Comparison of ENCODE assay signal across 2 cellular contexts in the genomic region with DNA sequence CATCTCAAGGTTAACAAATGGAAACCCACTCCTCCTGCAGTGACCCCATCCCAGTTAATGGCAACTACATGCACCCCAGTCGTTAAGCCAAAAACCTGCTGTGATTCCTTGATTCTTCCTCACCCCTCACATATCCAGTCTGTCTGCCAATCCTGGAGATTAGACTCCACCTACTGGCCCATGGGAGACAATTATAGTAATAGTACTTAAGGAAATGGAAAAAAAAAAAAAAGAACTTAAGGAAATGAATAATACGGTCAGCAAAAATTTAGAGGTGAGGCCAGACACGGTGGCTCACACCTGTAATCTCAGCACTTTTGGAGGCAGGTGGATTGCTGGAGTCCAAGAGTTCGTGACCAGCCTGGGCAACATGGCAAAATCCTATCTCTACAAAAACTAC.
A peak's percentile ranks its signal among the peaks of the same experiment; 100 is the strongest.
TF ChIP-seq lines count a peak whose summit lies in the region.

No MANE protein-coding gene starts in this region.

TF ChIP-seq in SK-N-SH treated with all-trans-retinoic acid at 6 μM for 48 hours, 23 proteins besides CTCF, POLR2A, EP300 and RAD21 (continues in another document):
- TF ChIP-seq ZNF565 (CRISPR knock-in tag; conservative IDR thresholded peaks at IDR 0.05; ENCODE audit: low read depth) (no peak), TOX (CRISPR knock-in tag; IDR thresholded peaks at IDR 0.05; ENCODE audit: borderline replicate concordance) (no peak), POU6F1 (CRISPR knock-in tag; IDR thresholded peaks at IDR 0.05; ENCODE audit: borderline replicate concordance, low read depth) (no peak), ZFP30 (CRISPR knock-in tag; IDR thresholded peaks at IDR 0.05) (no peak), ZNF8 (CRISPR knock-in tag; IDR thresholded peaks at IDR 0.05) (no peak), CSDC2 (CRISPR knock-in tag; IDR thresholded peaks at IDR 0.05) (no peak), SNAI2 (CRISPR knock-in tag; IDR thresholded peaks at IDR 0.05) (no peak), ZNF70 (CRISPR knock-in tag; IDR thresholded peaks at IDR 0.05) (no peak), OSR1 (CRISPR knock-in tag; IDR thresholded peaks at IDR 0.05) (no peak), ZC3H10 (CRISPR knock-in tag; IDR thresholded peaks at IDR 0.05) (no peak), PPARA (CRISPR knock-in tag; IDR thresholded peaks at IDR 0.05; ENCODE audit: borderline replicate concordance) (no peak), ISL1 (CRISPR knock-in tag; IDR thresholded peaks at IDR 0.05) (no peak), ZFP3 (CRISPR knock-in tag; IDR thresholded peaks at IDR 0.05) (no peak), ESRRG (CRISPR knock-in tag; IDR thresholded peaks at IDR 0.05) (no peak), ARNTL (CRISPR knock-in tag; IDR thresholded peaks at IDR 0.05; ENCODE audit: borderline replicate concordance, low read depth) (no peak), BACH2 (CRISPR knock-in tag; IDR thresholded peaks at IDR 0.05; ENCODE audit: borderline replicate concordance) (no peak)
- TF ChIP-seq, protein P1, sequence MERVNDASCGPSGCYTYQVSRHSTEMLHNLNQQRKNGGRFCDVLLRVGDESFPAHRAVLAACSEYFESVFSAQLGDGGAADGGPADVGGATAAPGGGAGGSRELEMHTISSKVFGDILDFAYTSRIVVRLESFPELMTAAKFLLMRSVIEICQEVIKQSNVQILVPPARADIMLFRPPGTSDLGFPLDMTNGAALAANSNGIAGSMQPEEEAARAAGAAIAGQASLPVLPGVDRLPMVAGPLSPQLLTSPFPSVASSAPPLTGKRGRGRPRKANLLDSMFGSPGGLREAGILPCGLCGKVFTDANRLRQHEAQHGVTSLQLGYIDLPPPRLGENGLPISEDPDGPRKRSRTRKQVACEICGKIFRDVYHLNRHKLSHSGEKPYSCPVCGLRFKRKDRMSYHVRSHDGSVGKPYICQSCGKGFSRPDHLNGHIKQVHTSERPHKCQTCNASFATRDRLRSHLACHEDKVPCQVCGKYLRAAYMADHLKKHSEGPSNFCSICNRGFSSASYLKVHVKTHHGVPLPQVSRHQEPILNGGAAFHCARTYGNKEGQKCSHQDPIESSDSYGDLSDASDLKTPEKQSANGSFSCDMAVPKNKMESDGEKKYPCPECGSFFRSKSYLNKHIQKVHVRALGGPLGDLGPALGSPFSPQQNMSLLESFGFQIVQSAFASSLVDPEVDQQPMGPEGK (CRISPR knock-in tag; IDR thresholded peaks at IDR 0.05; ENCODE audit: borderline replicate concordance), result no peak
- TF ChIP-seq, protein P2, sequence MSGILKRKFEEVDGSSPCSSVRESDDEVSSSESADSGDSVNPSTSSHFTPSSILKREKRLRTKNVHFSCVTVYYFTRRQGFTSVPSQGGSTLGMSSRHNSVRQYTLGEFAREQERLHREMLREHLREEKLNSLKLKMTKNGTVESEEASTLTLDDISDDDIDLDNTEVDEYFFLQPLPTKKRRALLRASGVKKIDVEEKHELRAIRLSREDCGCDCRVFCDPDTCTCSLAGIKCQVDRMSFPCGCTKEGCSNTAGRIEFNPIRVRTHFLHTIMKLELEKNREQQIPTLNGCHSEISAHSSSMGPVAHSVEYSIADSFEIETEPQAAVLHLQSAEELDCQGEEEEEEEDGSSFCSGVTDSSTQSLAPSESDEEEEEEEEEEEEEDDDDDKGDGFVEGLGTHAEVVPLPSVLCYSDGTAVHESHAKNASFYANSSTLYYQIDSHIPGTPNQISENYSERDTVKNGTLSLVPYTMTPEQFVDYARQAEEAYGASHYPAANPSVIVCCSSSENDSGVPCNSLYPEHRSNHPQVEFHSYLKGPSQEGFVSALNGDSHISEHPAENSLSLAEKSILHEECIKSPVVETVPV (CRISPR knock-in tag; IDR thresholded peaks at IDR 0.05), result no peak
- TF ChIP-seq, protein P3, sequence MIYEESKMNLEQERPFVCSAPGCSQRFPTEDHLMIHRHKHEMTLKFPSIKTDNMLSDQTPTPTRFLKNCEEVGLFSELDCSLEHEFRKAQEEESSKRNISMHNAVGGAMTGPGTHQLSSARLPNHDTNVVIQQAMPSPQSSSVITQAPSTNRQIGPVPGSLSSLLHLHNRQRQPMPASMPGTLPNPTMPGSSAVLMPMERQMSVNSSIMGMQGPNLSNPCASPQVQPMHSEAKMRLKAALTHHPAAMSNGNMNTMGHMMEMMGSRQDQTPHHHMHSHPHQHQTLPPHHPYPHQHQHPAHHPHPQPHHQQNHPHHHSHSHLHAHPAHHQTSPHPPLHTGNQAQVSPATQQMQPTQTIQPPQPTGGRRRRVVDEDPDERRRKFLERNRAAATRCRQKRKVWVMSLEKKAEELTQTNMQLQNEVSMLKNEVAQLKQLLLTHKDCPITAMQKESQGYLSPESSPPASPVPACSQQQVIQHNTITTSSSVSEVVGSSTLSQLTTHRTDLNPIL (CRISPR knock-in tag; IDR thresholded peaks at IDR 0.05; ENCODE audit: low read depth), result no peak

TF ChIP-seq in HepG2, 621 proteins besides CTCF, POLR2A, EP300 and RAD21:
- TF ChIP-seq ZBTB3 (CRISPR knock-in tag; IDR thresholded peaks at IDR 0.05; ENCODE audit: borderline replicate concordance, low read depth) (no peak), MAFK (conservative IDR thresholded peaks at IDR 0.05 in 1 of 2, IDR thresholded peaks at IDR 0.05 in 1 of 2; ENCODE audit: low read length in 2 of 2) (0 out of 4 replicates have a peak, but pooled peaks of 1 of the 2 experiments have one; percentile 10)
- TF ChIP-seq, protein P4, sequence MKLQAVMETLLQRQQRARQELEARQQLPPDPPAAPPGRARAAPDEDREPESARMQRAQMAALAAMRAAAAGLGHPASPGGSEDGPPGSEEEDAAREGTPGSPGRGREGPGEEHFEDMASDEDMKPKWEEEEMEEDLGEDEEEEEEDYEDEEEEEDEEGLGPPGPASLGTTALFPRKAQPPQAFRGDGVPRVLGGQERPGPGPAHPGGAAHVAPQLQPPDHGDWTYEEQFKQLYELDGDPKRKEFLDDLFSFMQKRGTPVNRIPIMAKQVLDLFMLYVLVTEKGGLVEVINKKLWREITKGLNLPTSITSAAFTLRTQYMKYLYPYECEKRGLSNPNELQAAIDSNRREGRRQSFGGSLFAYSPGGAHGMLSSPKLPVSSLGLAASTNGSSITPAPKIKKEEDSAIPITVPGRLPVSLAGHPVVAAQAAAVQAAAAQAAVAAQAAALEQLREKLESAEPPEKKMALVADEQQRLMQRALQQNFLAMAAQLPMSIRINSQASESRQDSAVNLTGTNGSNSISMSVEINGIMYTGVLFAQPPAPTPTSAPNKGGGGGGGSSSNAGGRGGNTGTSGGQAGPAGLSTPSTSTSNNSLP (IDR thresholded peaks at IDR 0.05; ENCODE audit: low read depth, low read length), result no peak
